Comparison of ENCODE assay signal across 18 cellular contexts in genomic region chr3:171001250-171001893, GRCh38. TPM values are rescaled to one million over a fixed set of nuclear protein-coding genes. Genes with fewer than 3 reads are reported as not detected.
DNase-seq lines count a peak whose midpoint lies in the region; ATAC-seq, FAIRE-seq and TF ChIP-seq lines count a peak whose summit lies in the region.
"Had no signal": no experiment of that assay in that cellular context is flagged by ENCODE, and none has a peak within 500 bp of the region (broad histone marks: within the 10 kb centered on the region; RNA-seq: fewer than 3 reads in every experiment).

No MANE protein-coding gene starts in this region.

- H3F3A ChIP-seq in SK-N-SH (replicated peaks; ENCODE audit: insufficient read depth) = peaks cover 54% of the 10 kb centered on the region

- WGBS in SK-N-SH (ENCODE audit: low lambda C conversion rate) = 81% methylated on average over 1 of the region's 1 CpG
- WGBS in liver = 21% methylated on average over 1 of the region's 1 CpG

- no peaks in the 10 kb centered on the region for H3K9me2 ChIP-seq in SK-N-SH

- H3K27ac ChIP-seq in SK-N-SH (ENCODE audit: low read depth in 2 of 2, low read length in 1 of 2) = peak overlapping the region; percentile 81 to 90; a peak in 2 of 4 replicates
- peak overlapping the region; percentile 57 to 67 for H3K27ac ChIP-seq in liver (ENCODE audit: low read depth in 1 of 2, low read length in 2 of 2)
- H3K27ac ChIP-seq: 22Rv1, KMS-11 had no signal

- no peak overlapping the region for H3K4me2 ChIP-seq in SK-N-SH
- H3K4me2 ChIP-seq: KMS-11 had no signal

- no peak for ATAC-seq in SK-N-SH treated with all-trans-retinoic acid at 6 μM for 48 hours
- ATAC-seq in HG03378 (IDR thresholded peaks at IDR 0.05; ENCODE audit: unreplicated experiment) = no peak
- ATAC-seq in sciatic nerve = no peak

- H3K4me1 ChIP-seq in SK-N-SH (ENCODE audit: control insufficient read depth in 1 of 2, insufficient read depth in 2 of 2, low read depth in 1 of 2, low read length in 1 of 2) (peaks cover 5 to 61% of the 10 kb centered on the region in 2 experiments), liver (ENCODE audit: control insufficient read depth in 4 of 4, insufficient read depth in 4 of 4, low read length in 3 of 4) (peaks cover 7 to 80% (median 70%) of the 10 kb centered on the region in 4 donors)

- no peaks in the 10 kb centered on the region for H3K9me3 ChIP-seq in SK-N-SH
- H3K9me3 ChIP-seq in liver (ENCODE audit: control insufficient read depth in 4 of 4, low read length in 3 of 4) = no peaks in the 10 kb centered on the region

- H3K36me3 ChIP-seq in SK-N-SH (replicated peaks in 1 of 2; ENCODE audit: control insufficient read depth in 1 of 2, insufficient read depth in 2 of 2, low read length in 1 of 2) (no peaks in the 10 kb centered on the region), liver (ENCODE audit: control insufficient read depth in 4 of 4, insufficient read depth in 3 of 4, low read depth in 1 of 4, low read length in 3 of 4) (peaks cover 0 to 42% (median 17%) of the 10 kb centered on the region in 4 donors)

- CTCF ChIA-PET in SK-N-SH (lab: Yijun Ruan, JAX) = interaction anchor here (0.6 kb wide), 1 partner anchor 565 kb away, joined by 3 read pairs; no protein-coding TSS in a partner anchor

- intact Hi-C loops in sciatic nerve (cut with DNase I) = no loop called here

- no peak for TF ChIP-seq CTCF in SK-N-SH (IDR thresholded peaks at IDR 0.05)
- TF ChIP-seq CTCF in liver (IDR thresholded peaks at IDR 0.05; ENCODE audit: low read depth, low read length, missing input control) = no peak

- FAIRE-seq in colon (lab: Jason Lieb, UNC) = peak; percentile 84
- FAIRE-seq: HTR-8/SVneo had no signal

- TF ChIP-seq RAD21 in SK-N-SH (IDR thresholded peaks at IDR 0.05; ENCODE audit: low read length) (no peak), liver (IDR thresholded peaks at IDR 0.05) (peak in 1 of 2 donors; percentile 54)

- peak overlapping the region; percentile 42 for H2AFZ ChIP-seq in SK-N-SH (ENCODE audit: low read depth)

- H3K9ac ChIP-seq in SK-N-SH (no peak overlapping the region), liver (ENCODE audit: low read depth in 1 of 2, low read length in 2 of 2) (no peak overlapping the region)
- H3K9ac ChIP-seq: KMS-11 had no signal

- TF ChIP-seq EP300 in SK-N-SH (IDR thresholded peaks at IDR 0.05; ENCODE audit: borderline replicate concordance in 1 of 2, low read depth in 1 of 2, low read length in 1 of 2) = no peak

- H3K79me2 ChIP-seq in SK-N-SH (ENCODE audit: insufficient read depth) = no peaks in the 10 kb centered on the region

- H3K27me3 ChIP-seq in SK-N-SH (ENCODE audit: insufficient read depth) (no peaks in the 10 kb centered on the region), liver (ENCODE audit: control insufficient read depth in 4 of 4, insufficient read depth in 4 of 4, low read length in 3 of 4) (no peaks in the 10 kb centered on the region)

- no peak for DNase-seq in SK-N-SH
- DNase-seq in NCI-H2171 treated with DMSO at 0.1 percent for 48 hours (lab: John Stamatoyannopoulos, UW) = no peak
- no peak for DNase-seq in sciatic nerve (ENCODE audit: low spot score)
- DNase-seq in GOT3 (lab: John Stamatoyannopoulos, UW) = no peak
- DNase-seq: MM.1S, NCI-H1105 treated with DMSO at 0.1 percent for 48 hours, NCI-H187, NCI-H510A treated with DMSO at 0.1 percent for 48 hours, SIG-M5, SW 1271 had no signal

- H4K20me1 ChIP-seq in SK-N-SH (ENCODE audit: insufficient read depth) = no peaks in the 10 kb centered on the region

- POLR2A ChIA-PET in SK-N-SH (lab: Yijun Ruan, JAX) = no interaction called here

- H3K4me3 ChIP-seq in SK-N-SH (ENCODE audit: low read depth in 2 of 2, low read length in 1 of 2) (no peak overlapping the region), liver (ENCODE audit: low read depth in 1 of 3, low read length in 3 of 3) (no peak overlapping the region)

TF ChIP-seq in SK-N-SH, 30 proteins besides CTCF, POLR2A, EP300 and RAD21:
- no peak for TF ChIP-seq JUND (IDR thresholded peaks at IDR 0.05)
- no peak for TF ChIP-seq POLR2AphosphoS5 (IDR thresholded peaks at IDR 0.05; ENCODE audit: low read depth, low read length)

TF ChIP-seq in SK-N-SH treated with all-trans-retinoic acid at 6 μM for 48 hours, 23 proteins besides CTCF, POLR2A, EP300 and RAD21 (continues in another document):
- TF ChIP-seq ZNF8 (CRISPR knock-in tag; IDR thresholded peaks at IDR 0.05) (no peak), RARB (CRISPR knock-in tag; IDR thresholded peaks at IDR 0.05) (no peak), SNAI2 (CRISPR knock-in tag; IDR thresholded peaks at IDR 0.05) (no peak), ISL1 (CRISPR knock-in tag; IDR thresholded peaks at IDR 0.05) (no peak), CSRNP3 (CRISPR knock-in tag; IDR thresholded peaks at IDR 0.05) (no peak), ZC3H10 (CRISPR knock-in tag; IDR thresholded peaks at IDR 0.05) (no peak), TOX (CRISPR knock-in tag; IDR thresholded peaks at IDR 0.05; ENCODE audit: borderline replicate concordance) (no peak), ZFP3 (CRISPR knock-in tag; IDR thresholded peaks at IDR 0.05) (no peak), ZNF565 (CRISPR knock-in tag; conservative IDR thresholded peaks at IDR 0.05; ENCODE audit: low read depth) (no peak), BACH2 (CRISPR knock-in tag; IDR thresholded peaks at IDR 0.05; ENCODE audit: borderline replicate concordance) (no peak), CREB5 (CRISPR knock-in tag; IDR thresholded peaks at IDR 0.05; ENCODE audit: low read depth) (no peak)

TF ChIP-seq in liver, 16 proteins besides CTCF, POLR2A, EP300 and RAD21:
- TF ChIP-seq TAF1 (conservative IDR thresholded peaks at IDR 0.05) = no peak
- peak; percentile 57 for TF ChIP-seq HNF4G (IDR thresholded peaks at IDR 0.05)
- peak; percentile 47 for TF ChIP-seq REST (IDR thresholded peaks at IDR 0.05)
- no peak for TF ChIP-seq FOXA2 (IDR thresholded peaks at IDR 0.05)
- TF ChIP-seq YY1 (IDR thresholded peaks at IDR 0.05) = peak; percentile 43
- peak; percentile 90 for TF ChIP-seq HNF4A (conservative IDR thresholded peaks at IDR 0.05)
- peak; percentile 77 for TF ChIP-seq SP1 (IDR thresholded peaks at IDR 0.05)
- peak; percentile 62 to 88 for TF ChIP-seq JUND (IDR thresholded peaks at IDR 0.05)
- TF ChIP-seq EGR1 (IDR thresholded peaks at IDR 0.05; ENCODE audit: low read depth in 2 of 2) = peak in 1 of 2 donors; percentile 18
- TF ChIP-seq MAX (IDR thresholded peaks at IDR 0.05) = peak; percentile 64
- TF ChIP-seq ATF3 (IDR thresholded peaks at IDR 0.05) = peak; percentile 39
- peak; percentile 35 for TF ChIP-seq FOXA1 (IDR thresholded peaks at IDR 0.05)
- TF ChIP-seq GABPA (IDR thresholded peaks at IDR 0.05 in 1 of 2, conservative IDR thresholded peaks at IDR 0.05 in 1 of 2) = no peak
- TF ChIP-seq RXRA (IDR thresholded peaks at IDR 0.05) = peak; percentile 69 to 80
- peak; percentile 38 for TF ChIP-seq ZBTB33 (IDR thresholded peaks at IDR 0.05)
- peak; percentile 15 for TF ChIP-seq NR2F2 (IDR thresholded peaks at IDR 0.05)
TF ChIP-seq in liver: peak in this region for 13.

RNA-seq across cellular contexts. Expression of gene SLC2A2, which starts 25.1 kb away (rescaled TPM):
- polyA plus RNA-seq in SK-N-SH (2012; rRNA removed) = 0.59 and 0.63 TPM in 2 replicates
- 0.66 and 1.1 TPM in 2 replicates for polyA plus RNA-seq in SK-N-SH (2012; cell fraction: cytosol; rRNA removed)
- 0.31 and 0.74 TPM in 2 replicates for polyA plus RNA-seq in SK-N-SH (2012; cell fraction: nucleus; rRNA removed)
- total RNA-seq in liver = 100 to 1,000 TPM; 434 to 506 TPM
- polyA plus RNA-seq in liver = 100 to 1,000 TPM; 160 to 209 TPM
- not detected for total RNA-seq in sciatic nerve
- total RNA-seq: RPMI7951 had no signal

Comparison
In these comparisons a context has a peak if more than half of its experiments do, and no peak if none do; other contexts are left out.
1. RNA of gene SLC2A2, which starts 25.1 kb away (total RNA-seq): 434 to 506 TPM in liver; not detected in sciatic nerve (single experiment); every median in the first group is over 100 times any median in the second.